18 cellular contexts compared by ENCODE assay signal in genomic region chr2:36615214-36615613, GRCh38. TPM values are rescaled to one million over a fixed set of nuclear protein-coding genes. Genes with fewer than 3 reads are reported as not detected.
DNase-seq lines count a peak whose midpoint lies in the region; ATAC-seq, FAIRE-seq and TF ChIP-seq lines count a peak whose summit lies in the region.
"Had no signal": no experiment of that assay in that cellular context is flagged by ENCODE, and none has a peak within 500 bp of the region (broad histone marks: within the 10 kb centered on the region; RNA-seq: fewer than 3 reads in every experiment).

No MANE protein-coding gene starts in this region.

- H2AFZ ChIP-seq in HepG2 (ENCODE audit: low read length) (no peak overlapping the region), astrocyte (ENCODE audit: low read depth, low read length) (peak overlapping the region; percentile 25), hepatocyte (no peak overlapping the region)

- TF ChIP-seq CTCF in HepG2 (CRISPR knock-in tag; IDR thresholded peaks at IDR 0.05), result no peak
- no peak for TF ChIP-seq CTCF in right lobe of liver (IDR thresholded peaks at IDR 0.05)
- no peak for TF ChIP-seq CTCF in astrocyte (IDR thresholded peaks at IDR 0.05; ENCODE audit: insufficient read depth, low read depth, low read length)
- no peak for TF ChIP-seq CTCF in hepatocyte (IDR thresholded peaks at IDR 0.05; ENCODE audit: poor library complexity)

- no peak overlapping the region for H3K4me3 Mint-ChIP-seq in astrocyte (ENCODE audit: unreplicated experiment)

- H3K27ac ChIP-seq in HepG2 (ENCODE audit: extremely low read length, insufficient read depth, low read length), result no peak overlapping the region
- H3K27ac ChIP-seq in right lobe of liver, result no peak overlapping the region
- H3K27ac ChIP-seq in astrocyte (ENCODE audit: low read depth, low read length), result no peak overlapping the region
- peak overlapping the region; percentile 42 for H3K27ac ChIP-seq in hepatocyte
- H3K27ac ChIP-seq: suprapubic skin had no signal

- POLR2A ChIA-PET in HepG2 (lab: Yijun Ruan, JAX), result no interaction called here

- no peak overlapping the region for H3K27ac Mint-ChIP-seq in astrocyte (ENCODE audit: unreplicated experiment)

- H3K4me3 ChIP-seq in HepG2 (replicated peaks in 1 of 3; ENCODE audit: insufficient read depth in 1 of 3, low read depth in 2 of 3, low read length in 3 of 3) (no peak overlapping the region), right lobe of liver (no peak overlapping the region), astrocyte (ENCODE audit: insufficient read depth, low read depth, low read length) (no peak overlapping the region), hepatocyte (no peak overlapping the region)
- H3K4me3 ChIP-seq: suprapubic skin had no signal

- 73% methylated on average over 6 of the region's 6 CpGs for WGBS in HepG2 (ENCODE audit: low lambda C conversion rate)
- 83% methylated on average over 6 of the region's 6 CpGs for WGBS in right lobe of liver (ENCODE audit: insufficient coverage, low coverage, low lambda C conversion rate, missing lambda C conversion rate)
- WGBS in hepatocyte (ENCODE audit: low lambda C conversion rate, missing lambda C conversion rate), result 76% methylated on average over 6 of the region's 6 CpGs

- H3K4me1 Mint-ChIP-seq in astrocyte (ENCODE audit: low read depth, unreplicated experiment), result no peaks in the 10 kb centered on the region

- FAIRE-seq in HepG2 (lab: Jason Lieb, UNC) (no peak), astrocyte (lab: Jason Lieb, UNC) (no peak)
- FAIRE-seq: A204.1, endometrium, GM12892 had no signal

- intact Hi-C loops in HepG2 (cut with micrococcal nuclease; ENCODE audit: unreplicated experiment), result no loop called here
- intact Hi-C loops in right lobe of liver (cut with DNase I), result no loop called here

- no peak overlapping the region for H3K9ac ChIP-seq in HepG2 (ENCODE audit: insufficient read depth, low read depth, low read length)
- no peak overlapping the region for H3K9ac ChIP-seq in astrocyte (ENCODE audit: low read length)

- H3K27me3 ChIP-seq in HepG2 (ENCODE audit: control insufficient read depth in 1 of 2, insufficient read depth in 2 of 2, low read length in 2 of 2) (no peaks in the 10 kb centered on the region), right lobe of liver (no peaks in the 10 kb centered on the region), astrocyte (ENCODE audit: insufficient read depth, low read length) (no peaks in the 10 kb centered on the region), hepatocyte (no peaks in the 10 kb centered on the region)
- H3K27me3 ChIP-seq: suprapubic skin had no signal

- no peaks in the 10 kb centered on the region for H3K36me3 Mint-ChIP-seq in astrocyte (ENCODE audit: low read depth, unreplicated experiment)

- BruUV-seq in HepG2 (replicated peaks; lab: Mats Ljungman, UMichigan), result no TSS peak

- H3K79me2 ChIP-seq in HepG2 (ENCODE audit: insufficient read depth, low read length) (no peaks in the 10 kb centered on the region), astrocyte (ENCODE audit: insufficient read depth, low read length) (no peaks in the 10 kb centered on the region), hepatocyte (no peaks in the 10 kb centered on the region)

- ATAC-seq in HepG2 (no peak), right lobe of liver (no peak), HG03097 (IDR thresholded peaks at IDR 0.05; ENCODE audit: low FRiP score, unreplicated experiment) (no peak), GM21447 (IDR thresholded peaks at IDR 0.05; ENCODE audit: unreplicated experiment) (no peak)

- no peaks in the 10 kb centered on the region for H3K4me1 ChIP-seq in HepG2 (ENCODE audit: insufficient read depth, low read length)
- H3K4me1 ChIP-seq in right lobe of liver, result no peaks in the 10 kb centered on the region
- H3K4me1 ChIP-seq in astrocyte (ENCODE audit: insufficient read depth, low read length), result no peaks in the 10 kb centered on the region
- peaks cover 12% of the 10 kb centered on the region for H3K4me1 ChIP-seq in hepatocyte (ENCODE audit: insufficient read depth)

- H4K20me1 ChIP-seq in HepG2 (ENCODE audit: insufficient read depth, low read length), result no peaks in the 10 kb centered on the region
- no peaks in the 10 kb centered on the region for H4K20me1 ChIP-seq in astrocyte (ENCODE audit: insufficient read depth, low read length)
- H4K20me1 ChIP-seq in hepatocyte (ENCODE audit: insufficient read depth, poor library complexity, severe bottlenecking), result no peaks in the 10 kb centered on the region

- H3K9me3 ChIP-seq in HepG2 (ENCODE audit: low read length) (no peaks in the 10 kb centered on the region), right lobe of liver (no peaks in the 10 kb centered on the region), astrocyte (ENCODE audit: insufficient read depth, low read depth, low read length) (no peaks in the 10 kb centered on the region), hepatocyte (ENCODE audit: low read depth) (no peaks in the 10 kb centered on the region)
- H3K9me3 ChIP-seq: suprapubic skin had no signal

- no peak for TF ChIP-seq EP300 in HepG2 (IDR thresholded peaks at IDR 0.05; ENCODE audit: low read depth in 2 of 2, low read length in 2 of 2)
- no peak for TF ChIP-seq EP300 in HepG2 (CRISPR knock-in tag; IDR thresholded peaks at IDR 0.05; ENCODE audit: borderline replicate concordance)

- peaks cover 5% of the 10 kb centered on the region for H3K27me3 Mint-ChIP-seq in astrocyte (ENCODE audit: low read depth, unreplicated experiment)

- no peak for TF ChIP-seq RAD21 in HepG2 (CRISPR knock-in tag; IDR thresholded peaks at IDR 0.05)

- in situ Hi-C loops in HepG2 (cut with HindIII; ENCODE audit: extremely low pct_ligation_motif_present, low pct_unique_long_range_greater_than_20kb), result no loop called here

- no peak overlapping the region for H3K4me2 ChIP-seq in HepG2 (ENCODE audit: low read depth, low read length)
- H3K4me2 ChIP-seq in astrocyte (ENCODE audit: low read length), result no peak overlapping the region
- peak overlapping the region; percentile 16 for H3K4me2 ChIP-seq in hepatocyte

- no peaks in the 10 kb centered on the region for H3K9me3 Mint-ChIP-seq in astrocyte (ENCODE audit: unreplicated experiment)

- CTCF ChIA-PET in HepG2 (lab: Yijun Ruan, JAX; ENCODE audit: low intra/inter-chr PET ratio, low total read pairs), result no interaction called here

- H3K9me2 ChIP-seq in hepatocyte (replicated peaks; ENCODE audit: insufficient read depth), result no peaks in the 10 kb centered on the region

- TF ChIP-seq POLR2A in HepG2 (IDR thresholded peaks at IDR 0.05; ENCODE audit: insufficient read depth in 1 of 2, low read depth in 2 of 2, low read length in 2 of 2), result no peak
- TF ChIP-seq POLR2A in right lobe of liver (IDR thresholded peaks at IDR 0.05), result no peak

- DNase-seq in HepG2 (ENCODE audit: low spot score) (no peak), right lobe of liver (no peak), astrocyte (ENCODE audit: low read depth) (no peak), hepatocyte (ENCODE audit: low spot score) (peak; percentile 40), NCI-H1694 (lab: John Stamatoyannopoulos, UW) (no peak)
- no peak for DNase-seq in activated CD4-positive, alpha-beta T cell treated with anti-CD3 and anti-CD28 coated beads for 1 hour
- DNase-seq: activated CD4-positive, alpha-beta T cell treated with anti-CD3 and anti-CD28 coated beads, Interleukin-2, amount 50 U/mL, for 4 hours; DMS53; KG1; NCI-H146; NCI-H510A treated with DMSO at 0.1 percent for 48 hours; RPMI8226 had no signal

- H3K36me3 ChIP-seq in HepG2 (replicated peaks in 1 of 2; ENCODE audit: control insufficient read depth in 1 of 2, insufficient read depth in 2 of 2, low read length in 2 of 2), result no peaks in the 10 kb centered on the region
- H3K36me3 ChIP-seq in right lobe of liver, result no peaks in the 10 kb centered on the region
- H3K36me3 ChIP-seq in astrocyte (ENCODE audit: insufficient read depth, low read length), result no peaks in the 10 kb centered on the region
- H3K36me3 ChIP-seq in hepatocyte (replicated peaks; ENCODE audit: insufficient read depth, low read depth), result no peaks in the 10 kb centered on the region
- H3K36me3 ChIP-seq: suprapubic skin had no signal

TF ChIP-seq in HepG2, 621 proteins besides CTCF, POLR2A, EP300 and RAD21:
- TF ChIP-seq ZNF44 (CRISPR knock-in tag; IDR thresholded peaks at IDR 0.05) (no peak), CREB1 (IDR thresholded peaks at IDR 0.05) (peak; percentile 31; the same call in 1 of the 2 replicates), CREB1 (CRISPR knock-in tag; IDR thresholded peaks at IDR 0.05) (no peak)

RNA-seq across cellular contexts. Expression of gene FEZ2, which starts 17.2 kb away (rescaled TPM):
- total RNA-seq in HepG2 (2016; rRNA removed; fragmentation: Illumina TruSeq; extraction: Trizol) (59.1 and 59.3 TPM in 2 replicates), right lobe of liver (10 to 100 TPM; 11.1 to 22.2 (median 18.7) TPM), astrocyte (43.2 and 45.0 TPM in 2 replicates), hepatocyte (44.0 and 45.2 TPM in 2 replicates)
- 8.4 and 12.9 TPM in 2 replicates for total RNA-seq in HepG2 (2016; cell fraction: cytosol; rRNA removed; fragmentation: Illumina TruSeq; extraction: Trizol; ENCODE audit: low read depth)
- 54.2 and 72.2 TPM in 2 replicates for total RNA-seq in HepG2 (2016; cell fraction: insoluble cytoplasmic fraction; rRNA removed; fragmentation: Illumina TruSeq; extraction: Trizol)
- total RNA-seq in HepG2 (2016; cell fraction: membrane; rRNA removed; fragmentation: Illumina TruSeq; extraction: Trizol), result 24.4 TPM in 2 replicates
- 58.1 and 65.8 TPM in 2 replicates for total RNA-seq in HepG2 (2016; cell fraction: nucleus; rRNA removed; fragmentation: Illumina TruSeq; extraction: Trizol)
- polyA plus RNA-seq in HepG2 (2011; rRNA removed) (30.0 and 42.5 TPM in 2 replicates), hepatocyte (14.5 and 19.4 TPM in 2 replicates)
- polyA plus RNA-seq in HepG2 (2011; cell fraction: cytosol; rRNA removed), result 14.6 and 23.9 TPM in 2 replicates
- 18.9 and 26.2 TPM in 2 replicates for polyA plus RNA-seq in HepG2 (2011; cell fraction: nucleus; rRNA removed)
- polyA plus RNA-seq in HepG2 (2012), result 37.5 and 58.9 TPM in 2 replicates
- 8.4 and 9.6 TPM in 2 replicates for polyA plus RNA-seq in HepG2 (2016; cell fraction: cytosol; fragmentation: Illumina TruSeq; extraction: Trizol; ENCODE audit: low read depth)
- 57.2 and 67.4 TPM in 2 replicates for polyA plus RNA-seq in HepG2 (2016; cell fraction: insoluble cytoplasmic fraction; fragmentation: Illumina TruSeq; extraction: Trizol; ENCODE audit: low read depth)
- polyA plus RNA-seq in HepG2 (2016; cell fraction: membrane; fragmentation: Illumina TruSeq; extraction: Trizol; ENCODE audit: low read depth), result 16.7 and 18.6 TPM in 2 replicates
- 44.6 and 44.8 TPM in 2 replicates for polyA plus RNA-seq in HepG2 (2016; cell fraction: nucleus; fragmentation: Illumina TruSeq; extraction: Trizol; ENCODE audit: insufficient read depth, low read depth)
- polyA minus RNA-seq in HepG2 (2011; rRNA and poly(A)+ RNA removed; ENCODE audit: low replicate concordance), result 3.2 and 8.2 TPM in 2 replicates
- 18.1 and 22.6 TPM in 2 replicates for polyA minus RNA-seq in HepG2 (2011; cell fraction: cytosol; rRNA and poly(A)+ RNA removed)
- polyA minus RNA-seq in HepG2 (2011; cell fraction: nucleus; rRNA and poly(A)+ RNA removed), result 116 and 120 TPM in 2 replicates
